ENCODE assay signal across 8 cellular contexts in genomic region chr3:151468284-151468917, GRCh38. TPM values are rescaled to one million over a fixed set of nuclear protein-coding genes. Genes with fewer than 3 reads are reported as not detected.
A peak's percentile ranks its signal among the peaks of the same experiment; 100 is the strongest.
DNase-seq lines count a peak whose midpoint lies in the region; ATAC-seq and TF ChIP-seq lines count a peak whose summit lies in the region.

No MANE protein-coding gene starts in this region.

- H3K9me3 ChIP-seq in MM.1S (replicated peaks; ENCODE audit: insufficient read depth, low read length) = no peaks in the 10 kb centered on the region

- in situ Hi-C loops in G401 (cut with HindIII; ENCODE audit: low sequenced_read_pairs) (no loop called here), T47D (cut with HindIII; ENCODE audit: low pct_unique_long_range_greater_than_20kb, low sequenced_read_pairs) (no loop called here)

- no peak overlapping the region for H2AFZ ChIP-seq in MM.1S (ENCODE audit: low read length)

- DNase-seq in G401 (ENCODE audit: low spot score) (peak; percentile 23), MM.1S (peak; percentile 62), SHP77 (lab: John Stamatoyannopoulos, UW) (peak; percentile 55 to 61), T47D (ENCODE audit: low read depth in 1 of 2, low spot score in 1 of 2) (peak; percentile 51 to 85), left colon (no peak), stromal cell of bone marrow (ENCODE audit: low read depth) (peak; percentile 45)
- no peak for DNase-seq in activated CD4-positive, CD25-positive, alpha-beta regulatory T cell treated with anti-CD3 and anti-CD28 coated beads, Interleukin-2, amount 50 U/mL, for 72 hours

- H3K4me1 ChIP-seq in MM.1S (ENCODE audit: low read length) = no peaks in the 10 kb centered on the region

- H3K27me3 ChIP-seq in MM.1S (replicated peaks; ENCODE audit: insufficient read depth, low read length) = no peaks in the 10 kb centered on the region

- H3K9ac ChIP-seq in MM.1S (ENCODE audit: low read length) = no peak overlapping the region

- no peak overlapping the region for H3K4me2 ChIP-seq in MM.1S (ENCODE audit: low read depth, low read length)

- intact Hi-C loops in left colon (cut with DNase I, micrococcal nuclease) = loop anchor here in 1 of 2 donors (10.0 kb wide), 1 partner anchor 446 kb away; no protein-coding TSS in a partner anchor

- no peak overlapping the region for H3K4me3 ChIP-seq in MM.1S (ENCODE audit: low read length)

- peak; percentile 87 for TF ChIP-seq CTCF in MM.1S (IDR thresholded peaks at IDR 0.05; ENCODE audit: low read length)

- no peak overlapping the region for H3K27ac ChIP-seq in MM.1S (ENCODE audit: low read length)

- no peaks in the 10 kb centered on the region for H3K9me2 ChIP-seq in MM.1S (replicated peaks; ENCODE audit: insufficient read depth, low read length)

- H3K79me2 ChIP-seq in MM.1S (ENCODE audit: low read length) = no peaks in the 10 kb centered on the region

- no peaks in the 10 kb centered on the region for H3K36me3 ChIP-seq in MM.1S (replicated peaks; ENCODE audit: insufficient read depth, low read length)

- H4K20me1 ChIP-seq in MM.1S (ENCODE audit: insufficient read depth, low read length) = no peaks in the 10 kb centered on the region

- no peaks in the 10 kb centered on the region for H3F3A ChIP-seq in MM.1S (ENCODE audit: insufficient read depth, low read length)

- peak; percentile 74 for ATAC-seq in GM21786 (IDR thresholded peaks at IDR 0.05; ENCODE audit: unreplicated experiment)
- peak; percentile 78 for ATAC-seq in left colon

RNA-seq across cellular contexts. Expression of gene IGSF10, which starts 7.5 kb away (rescaled TPM):
- total RNA-seq in G401 (2014; rRNA removed; shearing (Covaris generic)) = 0.07 TPM in 1 of 2 replicates, not detected in the other
- total RNA-seq in left colon = 1 to 10 TPM in 1 of 2 donors, under 1 TPM in 1; 0.89 to 1.8 TPM

Comparison
In these comparisons a context has a peak if more than half of its experiments do, and no peak if none do; other contexts are left out.
1. DNase-seq: peak in G401 (single experiment), MM.1S (single experiment), SHP77 (2 of 2), T47D (2 of 2) and stromal cell of bone marrow (single experiment); none in left colon (0 of 2) and activated CD4-positive, CD25-positive, alpha-beta regulatory T cell treated with anti-CD3 and anti-CD28 coated beads, Interleukin-2, amount 50 U/mL, for 72 hours (single experiment).